In the genomic region with DNA sequence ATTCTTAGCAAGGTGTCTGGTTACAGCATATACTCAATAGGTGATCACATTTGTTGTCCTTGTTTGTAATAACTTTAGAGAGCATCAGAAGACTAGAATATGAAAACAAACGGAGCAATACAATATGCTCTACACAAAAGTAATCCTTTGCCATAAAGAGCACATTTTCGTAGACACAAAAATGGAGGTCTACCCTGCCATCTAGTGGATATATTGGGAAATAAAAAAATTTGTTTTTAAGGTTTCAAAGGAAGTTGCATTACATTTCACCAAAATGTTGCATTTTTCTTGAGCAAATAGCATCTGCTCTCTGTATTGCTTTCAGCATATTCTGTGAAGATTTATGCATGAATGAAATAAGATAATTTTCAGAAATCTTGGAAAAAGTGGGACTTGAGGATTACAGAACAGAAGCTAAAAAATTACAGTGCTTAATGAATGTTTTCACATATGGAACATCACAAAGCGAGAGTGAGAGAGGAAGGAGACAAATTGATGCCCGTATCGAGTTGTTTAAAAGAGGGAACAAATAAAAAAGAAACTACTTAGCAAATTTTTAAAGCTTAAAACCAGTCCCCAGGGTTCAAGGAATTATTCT, we compare ENCODE assay signal across 8 cellular contexts.
A peak's percentile ranks its signal among the peaks of the same experiment; 100 is the strongest.
DNase-seq lines count a peak whose midpoint lies in the region; ATAC-seq and TF ChIP-seq lines count a peak whose summit lies in the region.

No MANE protein-coding gene starts in this region.

- H3K79me2 ChIP-seq in mammary epithelial cell (ENCODE audit: insufficient read depth, low read length): no peaks in the 10 kb centered on the region

- no peaks in the 10 kb centered on the region for H3K27me3 Mint-ChIP-seq in stimulated activated naive B cell treated with anti-CD40 and anti-IgM and Interleukin-4, amounts not matched to agents 10 μg/mL and 1 μg/mL and 100 μg/mL, for 72 hours

- H3K27ac ChIP-seq in C4-2B (no peak overlapping the region), mammary epithelial cell (ENCODE audit: insufficient read depth, low read depth, low read length) (no peak overlapping the region), lung (ENCODE audit: low read depth in 1 of 2, low read length in 1 of 2) (no peak overlapping the region)

- CTCF ChIA-PET in mammary epithelial cell (lab: Charles Lee; ENCODE audit: low non-redundant PET): interaction anchor here (0.7 kb wide), 1 partner anchor 201 kb away, joined by 3 read pairs; no protein-coding TSS in a partner anchor

- WGBS in mammary epithelial cell (ENCODE audit: low coverage, missing lambda C conversion rate): 14% methylated on average over 5 of the region's 5 CpGs
- WGBS in lung, 2 donors: 24% methylated on average over 5 of the region's 5 CpGs

- intact Hi-C loops in mammary epithelial cell (cut with micrococcal nuclease): loop anchor here (1.0 to 5.0 kb wide), 5 partner anchors 60 to 1220 kb away; no protein-coding TSS in a partner anchor

- H3K4me2 ChIP-seq in mammary epithelial cell (ENCODE audit: insufficient read depth, low read depth, low read length): no peak overlapping the region

- H3K9ac ChIP-seq in mammary epithelial cell (ENCODE audit: insufficient read depth, low read length): no peak overlapping the region

- no peaks in the 10 kb centered on the region for H3K27me3 ChIP-seq in mammary epithelial cell (ENCODE audit: insufficient read depth, low read length)
- no peaks in the 10 kb centered on the region for H3K27me3 ChIP-seq in lung (ENCODE audit: control insufficient read depth, insufficient read depth)

- DNase-seq in NCI-H1048 (lab: John Stamatoyannopoulos, UW) (peak; percentile 32), mammary epithelial cell (peak; percentile 24), lung (ENCODE audit: low spot score) (no peak), NCI-H774 (lab: John Stamatoyannopoulos, UW) (no peak), 8988T (no peak)
- no peak for DNase-seq in stimulated activated naive B cell treated with anti-CD40 and anti-IgM and Interleukin-4, amounts not matched to agents 10 μg/mL and 1 μg/mL and 100 μg/mL, for 72 hours

- H3K36me3 Mint-ChIP-seq in stimulated activated naive B cell treated with anti-CD40 and anti-IgM and Interleukin-4, amounts not matched to agents 10 μg/mL and 1 μg/mL and 100 μg/mL, for 72 hours: no peaks in the 10 kb centered on the region

- peak; percentile 69 for TF ChIP-seq CTCF in C4-2B (conservative IDR thresholded peaks at IDR 0.05)
- peak; percentile 42 to 48 for TF ChIP-seq CTCF in mammary epithelial cell (conservative IDR thresholded peaks at IDR 0.05 in 1 of 2, IDR thresholded peaks at IDR 0.05 in 1 of 2; ENCODE audit: extremely low read depth in 1 of 2, insufficient read depth in 1 of 2, low read depth in 1 of 2, low read length in 2 of 2)
- TF ChIP-seq CTCF in lung (IDR thresholded peaks at IDR 0.05; ENCODE audit: control extremely low read depth, extremely low read depth): peak; percentile 43

- BruUV-seq in mammary epithelial cell (replicated peaks; lab: Mats Ljungman, UMichigan): no TSS peak

- H3K9me3 ChIP-seq in mammary epithelial cell (replicated peaks; ENCODE audit: insufficient read depth, low read length): no peaks in the 10 kb centered on the region
- no peaks in the 10 kb centered on the region for H3K9me3 ChIP-seq in lung (ENCODE audit: control insufficient read depth in 2 of 2, insufficient read depth in 1 of 2, low read length in 1 of 2)

- no peaks in the 10 kb centered on the region for H3K36me3 ChIP-seq in mammary epithelial cell (ENCODE audit: insufficient read depth, low read length)
- no peaks in the 10 kb centered on the region for H3K36me3 ChIP-seq in lung (ENCODE audit: control insufficient read depth in 2 of 2, insufficient read depth in 2 of 2, low read length in 2 of 2)

- dilution Hi-C loops in mammary epithelial cell (cut with HindIII; ENCODE audit: low sequenced_read_pairs): no loop called here

- no peak overlapping the region for H3K27ac Mint-ChIP-seq in stimulated activated naive B cell treated with anti-CD40 and anti-IgM and Interleukin-4, amounts not matched to agents 10 μg/mL and 1 μg/mL and 100 μg/mL, for 72 hours

- H3K4me3 Mint-ChIP-seq in stimulated activated naive B cell treated with anti-CD40 and anti-IgM and Interleukin-4, amounts not matched to agents 10 μg/mL and 1 μg/mL and 100 μg/mL, for 72 hours: no peak overlapping the region

- H3K4me1 Mint-ChIP-seq in stimulated activated naive B cell treated with anti-CD40 and anti-IgM and Interleukin-4, amounts not matched to agents 10 μg/mL and 1 μg/mL and 100 μg/mL, for 72 hours: no peaks in the 10 kb centered on the region

- H3K4me3 ChIP-seq in mammary epithelial cell (replicated peaks in 1 of 3; ENCODE audit: insufficient read depth in 1 of 3, low read depth in 2 of 3, low read length in 3 of 3) (no peak overlapping the region), lung (no peak overlapping the region)

- H4K20me1 ChIP-seq in mammary epithelial cell (ENCODE audit: insufficient read depth, low read length): no peaks in the 10 kb centered on the region

- no peak overlapping the region for H2AFZ ChIP-seq in mammary epithelial cell (ENCODE audit: low read depth, low read length)

- ATAC-seq in GM18868 (IDR thresholded peaks at IDR 0.05; ENCODE audit: unreplicated experiment): peak; percentile 71
- ATAC-seq in lung (ENCODE audit: insufficient read depth, low FRiP score): no peak
- ATAC-seq in stimulated activated naive B cell treated with anti-CD40 and anti-IgM and Interleukin-4, amounts not matched to agents 10 μg/mL and 1 μg/mL and 100 μg/mL, for 72 hours (replicated peaks): no peak

- in situ Hi-C loops in mammary epithelial cell (cut with MboI; ENCODE audit: low sequenced_read_pairs in 2 of 2): no loop called here

- no peaks in the 10 kb centered on the region for H3K9me3 Mint-ChIP-seq in stimulated activated naive B cell treated with anti-CD40 and anti-IgM and Interleukin-4, amounts not matched to agents 10 μg/mL and 1 μg/mL and 100 μg/mL, for 72 hours

- H3K4me1 ChIP-seq in mammary epithelial cell (ENCODE audit: insufficient read depth, low read length) (no peaks in the 10 kb centered on the region), lung (ENCODE audit: control insufficient read depth in 2 of 2, insufficient read depth in 2 of 2, low read length in 2 of 2) (no peaks in the 10 kb centered on the region)

Comparison
In these comparisons a context has a peak if more than half of its experiments do, and no peak if none do; other contexts are left out.
1. DNase-seq: peak in NCI-H1048 (single experiment) and mammary epithelial cell (single experiment); none in lung (single experiment), stimulated activated naive B cell treated with anti-CD40 and anti-IgM and Interleukin-4, amounts not matched to agents 10 μg/mL and 1 μg/mL and 100 μg/mL, for 72 hours (single experiment), NCI-H774 (single experiment) and 8988T (single experiment).
2. Peak in every context shown above with its lines, with median percentiles within 50 percentile points of each other: CTCF ChIP-seq.